Comparison of ENCODE assay signal across 14 cellular contexts in the genomic region with DNA sequence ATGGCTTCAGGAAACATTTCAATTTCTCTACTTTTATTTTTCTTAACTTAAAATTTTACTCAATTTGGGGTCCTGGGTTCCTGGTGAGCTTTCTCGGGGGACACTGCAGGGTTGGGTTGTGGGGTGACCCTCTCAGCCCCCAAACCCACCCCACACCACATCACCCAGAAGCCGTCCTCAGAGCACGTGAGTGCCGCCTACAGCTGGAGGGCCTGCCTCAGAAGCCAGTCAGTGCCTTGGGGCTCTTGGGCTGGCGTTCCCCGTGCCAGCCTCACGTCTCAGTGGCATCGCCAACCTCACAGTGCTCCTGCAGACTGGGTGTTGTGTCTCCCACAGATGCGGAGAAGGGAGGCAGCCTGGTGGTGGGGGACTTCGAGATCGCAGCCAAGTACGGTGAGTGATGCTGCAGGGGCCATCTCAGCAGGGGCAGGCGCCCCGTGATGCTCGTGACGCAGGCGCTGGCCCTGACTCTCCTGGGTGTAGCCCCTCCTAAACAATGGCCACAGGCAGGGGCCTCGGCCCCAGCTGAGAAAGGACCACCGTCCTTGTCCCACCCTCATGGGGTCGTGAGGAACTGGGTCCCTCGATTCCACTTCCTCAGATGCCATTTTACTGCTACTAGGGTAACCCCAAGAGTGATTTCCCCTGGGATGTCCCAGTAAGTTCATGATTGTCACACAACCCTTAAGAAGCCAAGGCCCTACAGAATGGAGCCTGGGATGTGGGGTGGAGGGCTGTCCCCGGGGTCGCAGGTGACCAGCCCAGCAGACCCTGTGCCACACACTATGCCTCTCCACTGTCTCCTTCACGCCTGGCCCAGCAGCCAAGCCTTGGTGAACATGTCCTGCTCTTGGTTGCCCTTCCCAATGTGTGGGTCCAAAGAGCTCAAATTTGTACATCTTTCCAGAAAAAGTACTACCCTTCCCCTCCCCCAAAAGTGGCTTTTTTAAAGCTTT. TPM values are rescaled to one million over a fixed set of nuclear protein-coding genes. Genes with fewer than 3 reads are reported as not detected.
DNase-seq lines count a peak whose midpoint lies in the region; ATAC-seq, FAIRE-seq and TF ChIP-seq lines count a peak whose summit lies in the region.
"Had no signal": no experiment of that assay in that cellular context is flagged by ENCODE, and none has a peak within 500 bp of the region (broad histone marks: within the 10 kb centered on the region; RNA-seq: fewer than 3 reads in every experiment).

No MANE protein-coding gene starts in this region.

- no peaks in the 10 kb centered on the region for H3K79me2 ChIP-seq in GM23248 (ENCODE audit: insufficient read depth)
- H3K79me2 ChIP-seq in OCI-LY7 (ENCODE audit: insufficient read depth, low read depth, low read length) = no peaks in the 10 kb centered on the region

- H2AFZ ChIP-seq in GM23248 = no peak overlapping the region
- H2AFZ ChIP-seq in OCI-LY7 (ENCODE audit: low read length) = no peak overlapping the region

- H3K9me3 ChIP-seq in A549 = no peaks in the 10 kb centered on the region
- no peaks in the 10 kb centered on the region for H3K9me3 ChIP-seq in GM23248 (ENCODE audit: low read depth)
- H3K9me3 ChIP-seq in OCI-LY7 (ENCODE audit: low read length) = no peaks in the 10 kb centered on the region
- H3K9me3 ChIP-seq: tibial nerve had no signal

- intact Hi-C loops in OCI-LY7 (cut with micrococcal nuclease; ENCODE audit: unreplicated experiment) = no loop called here

- CTCF ChIA-PET in A549 (lab: Yijun Ruan, JAX) = interaction anchor here (0.7 to 18.2 kb wide), 19 partner anchors 9 to 228 kb away, joined by 3 to 300 read pairs (median 4); partner anchors contain the start of genes ENTPD6 and PYGB
- CTCF ChIA-PET in OCI-LY7 (lab: Charles Lee; ENCODE audit: unreplicated experiment) = no interaction called here

- TF ChIP-seq RAD21 in A549 (conservative IDR thresholded peaks at IDR 0.05 in 1 of 2, IDR thresholded peaks at IDR 0.05 in 1 of 2) = no peak

- TF ChIP-seq POLR2A in A549 (IDR thresholded peaks at IDR 0.05; ENCODE audit: low read length) = no peak

- DNase-seq in A549 (ENCODE audit: low read depth in 1 of 2, low spot score in 1 of 2) = no peak
- DNase-seq in GM23248 = no peak
- DNase-seq in activated naive CD8-positive, alpha-beta T cell treated with anti-CD3 and anti-CD28 coated beads for 36 hours = no peak
- peak; percentile 41 for DNase-seq in islet precursor cell
- no peak for DNase-seq in activated CD4-positive, alpha-beta T cell treated with anti-CD3 and anti-CD28 coated beads for 48 hours
- DNase-seq in OCI-LY7 (ENCODE audit: low spot score) = no peak
- DNase-seq in NOMO-1 treated with DMSO at 0.1 percent for 48 hours (lab: John Stamatoyannopoulos, UW; ENCODE audit: unreplicated experiment) = no peak
- DNase-seq: foreskin melanocyte, NCI-H446, T-cell had no signal

- no peaks in the 10 kb centered on the region for H3K9me2 ChIP-seq in GM23248 (ENCODE audit: insufficient read depth)
- no peaks in the 10 kb centered on the region for H3K9me2 ChIP-seq in OCI-LY7 (ENCODE audit: insufficient read depth, low read length)

- H4K20me1 ChIP-seq in GM23248 (ENCODE audit: insufficient read depth) (no peaks in the 10 kb centered on the region), OCI-LY7 (ENCODE audit: insufficient read depth, low read length) (no peaks in the 10 kb centered on the region)

- peak overlapping the region; percentile 39 for H3K27ac Mint-ChIP-seq in activated naive CD8-positive, alpha-beta T cell treated with anti-CD3 and anti-CD28 coated beads for 36 hours
- H3K27ac Mint-ChIP-seq: B cell, T-cell had no signal

- H3K27ac ChIP-seq in A549 (peak overlapping the region; percentile 79 to 88), GM23248 (peak overlapping the region; percentile 76), OCI-LY7 (ENCODE audit: low read depth, low read length, poor library complexity, severe bottlenecking) (no peak overlapping the region)

- H3F3A ChIP-seq in GM23248 (ENCODE audit: insufficient read depth) = peaks cover 12% of the 10 kb centered on the region

- peak overlapping the region; percentile 45 for H3K4me2 ChIP-seq in A549
- peak overlapping the region; percentile 49 for H3K4me2 ChIP-seq in GM23248 (ENCODE audit: unreplicated experiment)
- no peak overlapping the region for H3K4me2 ChIP-seq in OCI-LY7 (ENCODE audit: low read length)

- TF ChIP-seq CTCF in A549 (IDR thresholded peaks at IDR 0.05) (no peak), OCI-LY7 (conservative IDR thresholded peaks at IDR 0.05; ENCODE audit: low read length) (no peak)

- no peaks in the 10 kb centered on the region for H3K36me3 ChIP-seq in GM23248 (ENCODE audit: low read depth)
- no peaks in the 10 kb centered on the region for H3K36me3 ChIP-seq in OCI-LY7 (ENCODE audit: insufficient read depth, low read length)

- in situ Hi-C loops in GM23248 (cut with MboI) = no loop called here

- ATAC-seq in A549 = no peak
- no peak for ATAC-seq in HG02571 (IDR thresholded peaks at IDR 0.05; ENCODE audit: unreplicated experiment)

- no peak for TF ChIP-seq EP300 in A549 (IDR thresholded peaks at IDR 0.05)

- no peaks in the 10 kb centered on the region for H3K9me3 Mint-ChIP-seq in activated naive CD8-positive, alpha-beta T cell treated with anti-CD3 and anti-CD28 coated beads for 36 hours
- H3K9me3 Mint-ChIP-seq: activated T-helper 1 cell treated with anti-CD3 and anti-CD28 coated beads, Interleukin-12 subunit alpha, Interleukin-12 subunit beta, Interleukin-2, Interleukin-4 antibody, amounts not matched to agents 30 ng/mL and 10 ng/mL and 1 ng/mL, durations not matched to agents 14 hours and 24 hours and 36 hours; T-cell had no signal

- H3K4me1 ChIP-seq in A549 (peaks cover 68% of the 10 kb centered on the region), GM23248 (ENCODE audit: insufficient read depth) (peaks cover 21% of the 10 kb centered on the region), OCI-LY7 (ENCODE audit: insufficient read depth, low read length, poor library complexity, severe bottlenecking) (no peaks in the 10 kb centered on the region)

- no peak overlapping the region for H3K4me3 ChIP-seq in A549
- no peak overlapping the region for H3K4me3 ChIP-seq in GM23248
- no peak overlapping the region for H3K4me3 ChIP-seq in OCI-LY7 (ENCODE audit: low read depth, low read length, poor library complexity, severe bottlenecking)
- H3K4me3 ChIP-seq: tibial nerve had no signal

- peaks cover 7% of the 10 kb centered on the region for H3K4me1 Mint-ChIP-seq in activated naive CD8-positive, alpha-beta T cell treated with anti-CD3 and anti-CD28 coated beads for 36 hours
- H3K4me1 Mint-ChIP-seq: B cell, T-cell had no signal

- no peak overlapping the region for H3K4me3 Mint-ChIP-seq in activated naive CD8-positive, alpha-beta T cell treated with anti-CD3 and anti-CD28 coated beads for 36 hours
- H3K4me3 Mint-ChIP-seq: activated T-helper 1 cell treated with anti-CD3 and anti-CD28 coated beads, Interleukin-12 subunit alpha, Interleukin-12 subunit beta, Interleukin-2, Interleukin-4 antibody, amounts not matched to agents 30 ng/mL and 10 ng/mL and 1 ng/mL, durations not matched to agents 14 hours and 24 hours and 36 hours; B cell; T-cell had no signal

- POLR2A ChIA-PET in A549 (lab: Yijun Ruan, JAX) = interaction anchor here (0.6 to 5.4 kb wide), 7 partner anchors 9 to 175 kb away, joined by 3 to 67 read pairs (median 4); partner anchors contain the start of genes ENTPD6 and PYGB
- POLR2A ChIA-PET in OCI-LY7 (lab: Charles Lee) = interaction anchor here (0.6 to 1.4 kb wide), 2 partner anchors 23 to 467 kb away, joined by 3 to 4 read pairs; no protein-coding TSS in a partner anchor

- no peaks in the 10 kb centered on the region for H3K27me3 ChIP-seq in GM23248 (replicated peaks; ENCODE audit: insufficient read depth)
- H3K27me3 ChIP-seq: tibial nerve had no signal

- no peaks in the 10 kb centered on the region for H3K27me3 Mint-ChIP-seq in activated naive CD8-positive, alpha-beta T cell treated with anti-CD3 and anti-CD28 coated beads for 36 hours
- H3K27me3 Mint-ChIP-seq: B cell, T-cell had no signal

- H3K36me3 Mint-ChIP-seq in activated naive CD8-positive, alpha-beta T cell treated with anti-CD3 and anti-CD28 coated beads for 36 hours = peaks cover 4% of the 10 kb centered on the region

- 94% methylated on average over 18 of the region's 24 CpGs for whole genome bisulfite sequencing in A549 (ENCODE audit: missing lambda C conversion rate)
- WGBS in GM23248 (ENCODE audit: low coverage in 1 of 2, low lambda C conversion rate in 2 of 2, missing lambda C conversion rate in 2 of 2), 2 experiments = 90 to 95% methylated on average over 24 of the region's 24 CpGs

- peak overlapping the region; percentile 62 for H3K9ac ChIP-seq in GM23248

- BruUV-seq in OCI-LY7 (replicated peaks; lab: Mats Ljungman, UMichigan) = no TSS peak

- no peak for FAIRE-seq in A549 (lab: Jason Lieb, UNC)

TF ChIP-seq in A549, 52 proteins besides CTCF, POLR2A, EP300 and RAD21:
- TF ChIP-seq MYC (IDR thresholded peaks at IDR 0.05; ENCODE audit: borderline replicate concordance, low read length) (no peak), JUN (IDR thresholded peaks at IDR 0.05) (0 out of 5 replicates have a peak, but pooled peaks of 1 of the 2 experiments have one; percentile 4)

RNA-seq across cellular contexts. Expression of gene PYGB, which starts 23.8 kb away (rescaled TPM):
- polyA plus RNA-seq in A549 (2011; rRNA removed) = 100 and 113 TPM in 2 replicates
- 80.7 and 98.5 TPM in 2 replicates for polyA plus RNA-seq in A549 (2012; cell fraction: cytosol; rRNA removed)
- 252 and 288 TPM in 2 replicates for polyA plus RNA-seq in A549 (2012; cell fraction: nucleus; rRNA removed)
- 85.5 to 93.7 TPM (median 93.2 TPM) in 3 replicates for polyA plus RNA-seq in A549 (2017; fragmentation: RNase III; extraction: RNeasy Plus Mini Kit Qiagen cat#74134 plus additional on column Dnase treatment)
- 178 and 188 TPM in 2 replicates for polyA minus RNA-seq in A549 (2011; rRNA and poly(A)+ RNA removed)
- 116 and 123 TPM in 2 replicates for total RNA-seq in GM23248 (2014; rRNA removed; shearing (Covaris generic))
- polyA plus RNA-seq in GM23248 (2016; fragmentation: Nextera tagmentation; extraction: Ambion mirVana) = 74.1 and 78.3 TPM in 2 replicates
- total RNA-seq in activated naive CD8-positive, alpha-beta T cell treated with anti-CD3 and anti-CD28 coated beads for 36 hours = 10 to 100 TPM; 30.3 to 31.0 TPM
- 4.5 and 4.9 TPM in 2 replicates for total RNA-seq in OCI-LY7 (2014; rRNA removed; shearing (Covaris generic))
- 6.4 and 7.0 TPM in 2 replicates for total RNA-seq in OCI-LY7 (2022)

RNA-seq across cellular contexts. Expression of gene ENTPD6, which starts 28.5 kb away (rescaled TPM):
- polyA plus RNA-seq in A549 (2011; rRNA removed) (85.7 and 95.4 TPM in 2 replicates), A549 (2017; fragmentation: RNase III; extraction: RNeasy Plus Mini Kit Qiagen cat#74134 plus additional on column Dnase treatment) (86.9 to 90.0 TPM (median 87.0 TPM) in 3 replicates), GM23248 (2016; fragmentation: Nextera tagmentation; extraction: Ambion mirVana) (32.9 and 36.0 TPM in 2 replicates)
- polyA plus RNA-seq in A549 (2012; cell fraction: cytosol; rRNA removed) = 121 and 136 TPM in 2 replicates
- polyA plus RNA-seq in A549 (2012; cell fraction: nucleus; rRNA removed) = 433 and 486 TPM in 2 replicates
- polyA minus RNA-seq in A549 (2011; rRNA and poly(A)+ RNA removed) = 77.7 and 83.6 TPM in 2 replicates
- 46.4 and 50.4 TPM in 2 replicates for total RNA-seq in GM23248 (2014; rRNA removed; shearing (Covaris generic))
- 10 to 100 TPM; 35.2 to 40.2 TPM for total RNA-seq in activated naive CD8-positive, alpha-beta T cell treated with anti-CD3 and anti-CD28 coated beads for 36 hours
- not detected in 2 replicates for total RNA-seq in OCI-LY7 (2014; rRNA removed; shearing (Covaris generic))
- 2.3 and 4.2 TPM in 2 replicates for total RNA-seq in OCI-LY7 (2022)
